Comparison of ENCODE assay signal across 22 cellular contexts in genomic region chr7:68969571-68969970, GRCh38.
"Had no signal": no experiment of that assay in that cellular context is flagged by ENCODE, and none has a peak within 500 bp of the region (broad histone marks: within the 10 kb centered on the region; RNA-seq: fewer than 3 reads in every experiment).

No MANE protein-coding gene starts in this region.

- H3K27me3 ChIP-seq: colonic mucosa, foreskin keratinocyte, gastroesophageal sphincter, left lung, ovary, testis, tibial artery had no signal

- H3K9me3 ChIP-seq: colonic mucosa, gastroesophageal sphincter, ovary, psoas muscle, testis, tibial artery had no signal

- H3K4me1 ChIP-seq: colonic mucosa, foreskin keratinocyte, gastroesophageal sphincter, heart left ventricle, left lung, psoas muscle, sigmoid colon, testis, tibial artery had no signal

- H3K36me3 ChIP-seq: colonic mucosa, gastroesophageal sphincter, heart left ventricle, left lung, ovary, sigmoid colon, tibial artery had no signal

- DNase-seq: colonic mucosa; effector CD8-positive, alpha-beta T cell; endodermal cell; heart left ventricle; left cardiac atrium; left lung; mesenchymal stem cell; mucosa of descending colon; naive B cell; ovary; posterior cingulate gyrus; psoas muscle; right cardiac atrium; sigmoid colon; stimulated activated CD4-positive, alpha-beta T cell treated with anti-CD3 and anti-CD28 coated beads, Interleukin-4, amount 100 ng/mL, for 4 hours; stimulated activated naive CD8-positive, alpha-beta T cell treated with anti-CD3 and anti-CD28 coated beads, Interleukin-15, Interleukin-2, amounts not matched to agents 100 U/mL and 50 U/mL, for 24 hours; substantia nigra; testis; tibial artery had no signal

- H3K4me3 ChIP-seq: colonic mucosa, gastroesophageal sphincter, heart left ventricle, hepatocyte, left lung, mucosa of descending colon, ovary, psoas muscle, sigmoid colon, testis, tibial artery had no signal
